8 cellular contexts compared by ENCODE assay signal in the genomic region with DNA sequence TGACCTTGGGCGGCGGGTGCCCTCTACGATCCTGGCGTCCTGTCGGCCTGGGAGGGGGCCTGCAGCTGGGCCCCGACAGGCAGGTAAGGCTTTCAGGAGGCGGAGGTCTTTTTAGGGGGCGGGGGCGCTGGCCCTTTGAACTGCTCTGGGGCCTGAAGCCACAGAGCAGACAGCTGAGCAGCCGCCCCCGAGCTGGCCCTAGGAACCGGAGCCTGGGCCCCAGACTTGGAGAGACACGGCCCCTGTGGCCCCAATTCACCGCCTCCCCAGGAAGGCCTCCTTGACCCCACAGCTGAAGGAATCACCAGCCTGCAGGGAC. TPM values are rescaled to one million over a fixed set of nuclear protein-coding genes. Genes with fewer than 3 reads are reported as not detected.
DNase-seq lines count a peak whose midpoint lies in the region; ATAC-seq and TF ChIP-seq lines count a peak whose summit lies in the region.

No MANE protein-coding gene starts in this region.

- H3K27ac ChIP-seq in RWPE2 (ENCODE audit: poor library complexity, severe bottlenecking) (peak overlapping the region; percentile 80), psoas muscle (peak overlapping the region; percentile 96)

- no peak; the same call in 1 of the 3 replicates for ATAC-seq in RWPE2 (ENCODE audit: low read depth)
- ATAC-seq in psoas muscle: peak in 1 of 4 donors; percentile 3
- ATAC-seq in HG02840 (IDR thresholded peaks at IDR 0.05; ENCODE audit: low FRiP score, unreplicated experiment): no peak

- H3K4me3 ChIP-seq in GM06990 (replicated peaks; ENCODE audit: low read depth, low read length) (peak overlapping the region; percentile 75), RWPE2 (ENCODE audit: severe bottlenecking) (peak overlapping the region; percentile 95), fibroblast of pulmonary artery (replicated peaks; ENCODE audit: low read depth, low read length) (peak overlapping the region; percentile 74), psoas muscle (peak overlapping the region; percentile 84)

- WGBS in psoas muscle, 3 donors: 5 to 8% (median 8%) methylated on average over 8 to 14 of the region's 14 CpGs

- DNase-seq in GM06990 (ENCODE audit: extremely low read depth, insufficient read length): no peak
- DNase-seq in RWPE2 (ENCODE audit: low spot score): no peak
- no peak for DNase-seq in fibroblast of pulmonary artery (ENCODE audit: low read depth)
- no peak for DNase-seq in psoas muscle
- no peak for DNase-seq in putamen (ENCODE audit: low spot score)
- DNase-seq in kidney glomerular epithelial cell (lab: John Stamatoyannopoulos, UW): no peak
- DNase-seq in DMS 273 treated with DMSO at 0.1 percent for 48 hours (lab: John Stamatoyannopoulos, UW): no peak

- H3K9me3 ChIP-seq in RWPE2 (ENCODE audit: severe bottlenecking) (no peaks in the 10 kb centered on the region), psoas muscle (no peaks in the 10 kb centered on the region)

- intact Hi-C loops in psoas muscle (cut with DNase I): loop anchor here (2.0 to 10.0 kb wide), 4 partner anchors 24 to 174 kb away; partner anchors contain the start of gene TBC1D22A (in 1 of the 2)

- H3K36me3 ChIP-seq in GM06990 (ENCODE audit: control insufficient read depth, insufficient read depth, low read length) (no peaks in the 10 kb centered on the region), RWPE2 (ENCODE audit: low read depth) (peaks cover 7% of the 10 kb centered on the region; the same call in 1 of the 2 replicates), psoas muscle (ENCODE audit: insufficient read depth in 1 of 2, low read depth in 1 of 2) (no peaks in the 10 kb centered on the region)

- peaks cover 9% of the 10 kb centered on the region for H3K4me1 ChIP-seq in RWPE2 (ENCODE audit: insufficient read depth, poor library complexity, severe bottlenecking)
- H3K4me1 ChIP-seq in psoas muscle: peaks cover 61% of the 10 kb centered on the region

- TF ChIP-seq CTCF in GM06990 (IDR thresholded peaks at IDR 0.05; ENCODE audit: insufficient read depth, low read length, poor library complexity, severe bottlenecking) (no peak), RWPE2 (IDR thresholded peaks at IDR 0.05; ENCODE audit: poor library complexity, severe bottlenecking) (no peak), fibroblast of pulmonary artery (IDR thresholded peaks at IDR 0.05; ENCODE audit: low read length, missing control alignments) (no peak), psoas muscle (IDR thresholded peaks at IDR 0.05) (no peak)

- H3K27me3 ChIP-seq in GM06990 (replicated peaks; ENCODE audit: control insufficient read depth, insufficient read depth, low read length) (no peaks in the 10 kb centered on the region), RWPE2 (ENCODE audit: insufficient read depth, poor library complexity, severe bottlenecking) (no peaks in the 10 kb centered on the region), psoas muscle (ENCODE audit: insufficient read depth in 3 of 3, low read length in 2 of 3) (no peaks in the 10 kb centered on the region)

RNA-seq across cellular contexts. Expression of gene CERK, which starts 0.5 kb away (rescaled TPM):
- total RNA-seq in psoas muscle: 10 to 100 TPM; 26.9 to 38.1 (median 33.9) TPM
- 10 to 100 TPM; 13.0 to 26.8 (median 24.8) TPM for polyA plus RNA-seq in psoas muscle

RNA-seq across cellular contexts. Expression of gene TBC1D22A, which starts 23.8 kb away (rescaled TPM):
- total RNA-seq in psoas muscle: 10 to 100 TPM; 15.7 to 25.0 (median 20.6) TPM
- 10 to 100 TPM; 11.7 to 19.0 (median 14.8) TPM for polyA plus RNA-seq in psoas muscle
